In the genomic region with DNA sequence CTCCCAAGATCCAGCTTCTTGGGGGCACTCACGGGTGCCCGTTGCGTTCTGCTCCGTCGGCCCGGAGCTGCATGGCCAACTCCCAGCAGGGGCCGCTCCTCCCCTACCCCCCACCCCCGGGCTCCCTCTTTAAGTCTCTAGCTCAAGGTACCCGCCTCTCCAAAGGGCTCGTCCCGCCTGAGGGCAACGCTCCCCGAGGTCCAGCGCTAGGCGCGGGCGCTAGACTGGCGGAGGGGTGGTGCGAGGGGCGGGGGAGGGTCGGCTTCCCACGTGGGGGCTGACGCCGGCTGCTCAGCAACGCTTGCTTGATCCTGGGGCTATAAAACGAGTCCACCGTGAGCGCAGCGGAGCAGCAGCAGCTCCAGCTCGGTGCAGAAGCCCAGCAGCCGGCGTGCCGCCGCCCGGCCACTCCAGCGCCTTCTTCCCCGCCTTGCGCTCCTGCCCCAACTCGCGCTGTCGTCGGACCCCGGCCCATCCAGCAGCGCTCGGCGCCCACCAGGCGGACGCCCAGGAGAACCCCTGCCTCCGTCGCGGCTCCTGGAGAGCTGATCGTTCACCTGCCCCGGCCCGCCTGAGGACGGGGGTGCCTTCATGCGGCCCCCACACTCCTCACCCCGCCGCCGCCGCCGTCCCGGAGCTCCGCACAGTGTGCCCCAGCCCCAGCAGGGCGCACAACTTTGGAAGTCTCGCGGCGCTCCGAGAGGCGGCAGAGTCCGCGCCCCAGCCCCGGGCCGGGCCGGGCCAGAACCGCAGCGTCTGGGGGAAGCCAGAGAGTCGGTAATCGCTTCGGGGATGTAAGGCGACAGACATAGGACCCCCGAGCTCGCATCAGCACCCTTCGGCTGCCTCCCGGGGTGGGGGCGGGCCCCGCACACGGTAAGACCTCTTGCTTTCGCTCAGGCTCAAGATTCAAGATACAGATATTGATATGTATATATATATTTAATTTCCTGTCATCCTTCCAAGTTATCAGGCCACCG, we compare ENCODE assay signal across 8 cellular contexts. TPM values are rescaled to one million over a fixed set of nuclear protein-coding genes. Genes with fewer than 3 reads are reported as not detected.
DNase-seq lines count a peak whose midpoint lies in the region; ATAC-seq and TF ChIP-seq lines count a peak whose summit lies in the region.

Gene ADRA2A, plus strand, starts transcription at position 348 of the 980 bp plus-strand sequence. CDS start 968 bp downstream, outside the sequence.

- H3K4me3 ChIP-seq in HL-60 (replicated peaks; ENCODE audit: insufficient read depth, low read length): peak within 1 kb of the TSS; percentile 31

- H3K27me3 ChIP-seq in HL-60 (ENCODE audit: insufficient read depth, poor library complexity, severe bottlenecking): peaks cover 34% of the 10 kb centered on the region

- H3K36me3 Mint-ChIP-seq in stimulated activated memory B cell treated with anti-CD40 and anti-IgM and Interleukin-4, amounts not matched to agents 10 μg/mL and 1 μg/mL and 100 μg/mL, for 72 hours: no peaks in the 10 kb centered on the region

- H3K27ac ChIP-seq in HL-60 (replicated peaks): no peak within 1 kb of the TSS

- intact Hi-C loops in left colon (cut with DNase I, micrococcal nuclease): no loop called here

- peaks cover 85% of the 10 kb centered on the region for H3K27me3 Mint-ChIP-seq in stimulated activated memory B cell treated with anti-CD40 and anti-IgM and Interleukin-4, amounts not matched to agents 10 μg/mL and 1 μg/mL and 100 μg/mL, for 72 hours

- H3K4me1 Mint-ChIP-seq in stimulated activated memory B cell treated with anti-CD40 and anti-IgM and Interleukin-4, amounts not matched to agents 10 μg/mL and 1 μg/mL and 100 μg/mL, for 72 hours: peaks cover 23% of the 10 kb centered on the region

- in situ Hi-C loops in SK-MEL-5 (cut with HindIII; ENCODE audit: low pct_unique_long_range_greater_than_20kb, low sequenced_read_pairs): no loop called here

- H3K9me3 Mint-ChIP-seq in stimulated activated memory B cell treated with anti-CD40 and anti-IgM and Interleukin-4, amounts not matched to agents 10 μg/mL and 1 μg/mL and 100 μg/mL, for 72 hours: peaks cover 2% of the 10 kb centered on the region

- DNase-seq in NCI-H1417 (lab: John Stamatoyannopoulos, UW) (peak; percentile 39 to 85 (median 62)), NCI-H1417 treated with DMSO at 0.1 percent for 48 hours (lab: John Stamatoyannopoulos, UW) (no peak), HL-60 (ENCODE audit: low read depth in 1 of 2, low spot score in 1 of 2) (peak in 1 of 2 experiments; percentile 19), SK-MEL-5 (ENCODE audit: low read depth, low spot score) (peak; percentile 51), cerebellar cortex (ENCODE audit: low spot score) (peak; percentile 58), left colon (peak; percentile 60 to 69)

- peak within 1 kb of the TSS; percentile 70 for H3K4me3 Mint-ChIP-seq in stimulated activated memory B cell treated with anti-CD40 and anti-IgM and Interleukin-4, amounts not matched to agents 10 μg/mL and 1 μg/mL and 100 μg/mL, for 72 hours

- TF ChIP-seq CTCF in HL-60 (IDR thresholded peaks at IDR 0.05; ENCODE audit: insufficient read depth, low read length): no peak

- no peak within 1 kb of the TSS for H3K27ac Mint-ChIP-seq in stimulated activated memory B cell treated with anti-CD40 and anti-IgM and Interleukin-4, amounts not matched to agents 10 μg/mL and 1 μg/mL and 100 μg/mL, for 72 hours

- peak; percentile 82 for ATAC-seq in left colon
- ATAC-seq in stimulated activated memory B cell treated with anti-CD40 and anti-IgM and Interleukin-4, amounts not matched to agents 10 μg/mL and 1 μg/mL and 100 μg/mL, for 72 hours: peak; percentile 52
- no peak for ATAC-seq in HG02884 (IDR thresholded peaks at IDR 0.05; ENCODE audit: unreplicated experiment)

RNA-seq across cellular contexts. Expression of gene ADRA2A, which starts in this region (rescaled TPM):
- total RNA-seq in SK-MEL-5 (2014; rRNA removed; shearing (Covaris generic)): 0.24 and 0.53 TPM in 2 replicates
- polyA plus RNA-seq in SK-MEL-5 (2015; cell fraction: cytosol; rRNA removed): 1.7 and 2.8 TPM in 2 replicates
- polyA plus RNA-seq in SK-MEL-5 (2015; cell fraction: nucleus; rRNA removed): 0.85 and 1.7 TPM in 2 replicates
- total RNA-seq in left colon: 10 to 100 TPM; 11.2 to 24.3 TPM
